In the genomic region with DNA sequence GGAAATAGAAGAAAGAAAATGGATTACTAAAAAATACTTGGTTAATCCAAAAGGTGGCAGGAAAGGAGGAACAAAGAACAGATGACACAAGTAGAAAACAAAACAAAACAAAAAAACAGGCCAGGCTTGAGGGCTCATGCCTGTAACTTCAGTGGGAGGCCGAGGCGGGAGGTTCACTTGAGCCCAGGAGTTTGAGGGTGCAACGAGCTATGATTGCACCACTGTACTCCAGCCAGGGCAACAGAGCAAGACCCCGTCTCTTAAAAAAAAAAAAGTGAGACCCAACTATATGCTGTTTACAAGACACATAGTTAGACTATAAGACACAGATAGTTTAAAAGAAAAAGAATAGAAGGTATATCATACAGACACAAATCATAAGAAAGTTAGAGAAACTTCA, we compare ENCODE assay signal across 23 cellular contexts. TPM values are rescaled to one million over a fixed set of nuclear protein-coding genes. Genes with fewer than 3 reads are reported as not detected.
"Had no signal": no experiment of that assay in that cellular context is flagged by ENCODE, and none has a peak within 500 bp of the region (broad histone marks: within the 10 kb centered on the region; RNA-seq: fewer than 3 reads in every experiment).

No MANE protein-coding gene starts in this region.

- H3K4me1 ChIP-seq: esophagus muscularis mucosa, foreskin keratinocyte, gastroesophageal sphincter, heart left ventricle, left lung, lower lobe of right lung had no signal

- H3K36me3 ChIP-seq: esophagus muscularis mucosa, gastroesophageal sphincter, heart left ventricle, left lung, lower lobe of right lung had no signal

- H3K9me3 ChIP-seq: esophagus muscularis mucosa, gastroesophageal sphincter, left lung, lower lobe of right lung had no signal

- H3K4me3 ChIP-seq: coronary artery, dorsolateral prefrontal cortex, esophagus muscularis mucosa, gastroesophageal sphincter, heart left ventricle, hepatocyte, left lung, lower lobe of right lung had no signal

- DNase-seq: dorsolateral prefrontal cortex; effector CD4-positive, alpha-beta T cell; effector memory CD4-positive, alpha-beta T cell; foreskin keratinocyte; heart left ventricle; hypothalamus; immature natural killer cell; islet precursor cell; left cardiac atrium; left lung; left ventricle myocardium superior; lower lobe of right lung; mesenchymal stem cell; midbrain; naive B cell had no signal

- FAIRE-seq: endothelial cell of umbilical vein, frontal cortex had no signal

- H3K79me2 ChIP-seq: hepatocyte had no signal

- H3K27ac ChIP-seq: coronary artery, dorsolateral prefrontal cortex, esophagus muscularis mucosa, foreskin keratinocyte, gastroesophageal sphincter, heart left ventricle, hepatocyte, left lung, lower lobe of right lung had no signal

- H3K4me2 ChIP-seq: hepatocyte had no signal

- ATAC-seq: foreskin keratinocyte, gastroesophageal sphincter, heart left ventricle, left cardiac atrium, left lung, left ventricle myocardium superior, lower lobe of right lung had no signal

- H2AFZ ChIP-seq: hepatocyte had no signal

- H3K27me3 ChIP-seq: dorsolateral prefrontal cortex, esophagus muscularis mucosa, heart left ventricle had no signal

RNA-seq across cellular contexts. Expression of a gene that starts 59.5 kb away (rescaled TPM):
- total RNA-seq: dermis blood vessel endothelial cell, endothelial cell of umbilical vein, fibroblast of villous mesenchyme had no signal
- polyA plus RNA-seq: heart left ventricle had no signal
